In the genomic region with DNA sequence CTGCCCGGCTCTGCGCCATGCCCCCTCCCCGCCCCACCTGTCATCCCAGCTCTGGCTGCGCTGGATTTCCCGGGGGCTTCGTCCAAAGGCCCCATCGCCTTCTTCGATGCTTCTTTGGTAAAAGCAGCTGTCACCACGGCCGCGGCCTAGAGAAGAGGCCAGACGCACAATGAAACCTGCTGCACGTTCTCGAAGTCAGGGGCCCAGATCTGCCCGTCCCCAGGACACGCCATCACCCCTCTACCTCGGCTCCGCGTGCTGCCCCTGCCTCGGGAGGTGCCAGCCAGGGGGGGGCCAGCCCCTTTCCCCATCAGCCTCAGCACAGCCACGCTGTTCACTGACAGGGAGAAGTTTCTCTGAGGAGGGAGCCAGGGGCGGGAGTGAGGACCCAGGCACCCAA, we compare ENCODE assay signal across 12 cellular contexts. TPM values are rescaled to one million over a fixed set of nuclear protein-coding genes. Genes with fewer than 3 reads are reported as not detected.
A peak's percentile ranks its signal among the peaks of the same experiment; 100 is the strongest.
DNase-seq lines count a peak whose midpoint lies in the region; ATAC-seq, FAIRE-seq and TF ChIP-seq lines count a peak whose summit lies in the region.
"Had no signal": no experiment of that assay in that cellular context is flagged by ENCODE, and none has a peak within 500 bp of the region (broad histone marks: within the 10 kb centered on the region; RNA-seq: fewer than 3 reads in every experiment).

No MANE protein-coding gene starts in this region.

- H3K14ac ChIP-seq in H1 (ENCODE audit: insufficient read length): no peak overlapping the region

- TF ChIP-seq POLR2A in H1 (IDR thresholded peaks at IDR 0.05; ENCODE audit: control extremely low read depth in 1 of 2, low read depth in 2 of 2, low read length in 2 of 2): no peak

- POLR2A ChIA-PET in H1 (lab: Charles Lee; ENCODE audit: partially characterized antibody): interaction anchor here (0.6 to 14.3 kb wide), 5 partner anchors 8 to 90 kb away, joined by 3 to 257 read pairs (median 4); a partner anchor contains a TSS

- peak; percentile 23 for DNase-seq in left ventricle myocardium superior
- no peak for DNase-seq in Right ventricle myocardium inferior (ENCODE audit: missing footprints)
- DNase-seq in H1 (ENCODE audit: low read depth in 1 of 2, low spot score in 2 of 2): no peak
- no peak for DNase-seq in foreskin melanocyte
- DNase-seq: 8988T; CD4-positive, CD25-positive, alpha-beta regulatory T cell; DMS 273 treated with DMSO at 0.1 percent for 48 hours; H9 had no signal

- H4K20me1 ChIP-seq in H1 (replicated peaks in 1 of 2; ENCODE audit: control insufficient read depth in 1 of 2, insufficient read depth in 2 of 2, low read length in 2 of 2): peaks cover 30 to 54% of the 10 kb centered on the region in 2 experiments

- ATAC-seq in left ventricle myocardium superior (no peak), Right ventricle myocardium inferior (no peak), HG02763 (IDR thresholded peaks at IDR 0.05; ENCODE audit: unreplicated experiment) (no peak)

- no peak overlapping the region for H3K23ac ChIP-seq in H1 (ENCODE audit: insufficient read length)

- no peak for TF ChIP-seq EP300 in H1 (IDR thresholded peaks at IDR 0.05; ENCODE audit: borderline replicate concordance in 1 of 2, low read depth in 2 of 2, low read length in 2 of 2)

- no peak overlapping the region for H3K56ac ChIP-seq in H1 (replicated peaks; ENCODE audit: insufficient read length, low read depth, low read length)

- peaks cover 36 to 72% (median 60%) of the 10 kb centered on the region in 4 experiments for H3K36me3 ChIP-seq in H1 (ENCODE audit: control insufficient read depth in 2 of 4, insufficient read depth in 4 of 4, low read length in 3 of 4)

- 90% methylated on average over 19 of the region's 22 CpGs; no CpG with 5 or more reads in 1 of the 2 experiments for WGBS in H1 (ENCODE audit: extremely low coverage in 1 of 2, insufficient coverage in 1 of 2, insufficient read length in 1 of 2, insufficient replicate concordance in 2 of 2, low coverage in 1 of 2, low lambda C conversion rate in 2 of 2, missing lambda C conversion rate in 1 of 2), 2 experiments

- peaks cover 5% of the 10 kb centered on the region for H3K23me2 ChIP-seq in H1 (ENCODE audit: low read depth, low read length)

- TF ChIP-seq CTCF in H1 (IDR thresholded peaks at IDR 0.05; ENCODE audit: control extremely low read depth in 1 of 3, insufficient read depth in 1 of 3, low read depth in 1 of 3, low read length in 3 of 3): no peak

- intact Hi-C loops in left ventricle myocardium superior (cut with micrococcal nuclease): no loop called here
- intact Hi-C loops in Right ventricle myocardium inferior (cut with DNase I): no loop called here

- H3K79me2 ChIP-seq in H1 (ENCODE audit: control insufficient read depth in 1 of 2, insufficient read depth in 2 of 2, low read length in 2 of 2): peaks cover 11 to 50% of the 10 kb centered on the region in 2 experiments

- H3K18ac ChIP-seq in H1 (ENCODE audit: extremely low read depth, low read length): no peak overlapping the region

- no peak overlapping the region for H3K9ac ChIP-seq in H1 (replicated peaks in 1 of 4; ENCODE audit: extremely low read depth in 1 of 4, low read depth in 3 of 4, low read length in 3 of 4)

- no peak overlapping the region for H2AK5ac ChIP-seq in H1 (ENCODE audit: low read depth, low read length)

- no peak overlapping the region for H2BK12ac ChIP-seq in H1 (ENCODE audit: low read depth, low read length)

- peaks cover 13% of the 10 kb centered on the region for H3K79me1 ChIP-seq in H1 (ENCODE audit: low read depth, low read length)

- no peaks in the 10 kb centered on the region for H3K27me3 ChIP-seq in H1 (replicated peaks in 1 of 4; ENCODE audit: control insufficient read depth in 3 of 4, extremely low read depth in 1 of 4, insufficient read depth in 3 of 4, low read length in 3 of 4)
- H3K27me3 ChIP-seq: BLaER1 treated with 17β-estradiol and CSF1 and Interleukin-3, amounts not matched to agents 10 nM and 100 nM had no signal

- H4K91ac ChIP-seq in H1 (replicated peaks; ENCODE audit: insufficient read length, low read length): no peak overlapping the region

- peak overlapping the region; percentile 36; the same call in 1 of the 2 replicates for H4K8ac ChIP-seq in H1 (ENCODE audit: extremely low read depth, insufficient read depth, low read length)

- H2AFZ ChIP-seq in H1 (ENCODE audit: low read length): no peak overlapping the region

- peaks cover 0 to 11% (median 8%) of the 10 kb centered on the region in 4 experiments; a peak in 6 of 7 replicates for H3K4me1 ChIP-seq in H1 (replicated peaks in 1 of 4; ENCODE audit: control insufficient read depth in 3 of 4, insufficient read depth in 4 of 4, low read length in 3 of 4)

- no peak overlapping the region for H2BK20ac ChIP-seq in H1 (ENCODE audit: low read length)

- TF ChIP-seq RAD21 in H1 (IDR thresholded peaks at IDR 0.05 in 1 of 2, conservative IDR thresholded peaks at IDR 0.05 in 1 of 2; ENCODE audit: low read depth in 2 of 2, low read length in 2 of 2): no peak

- no peak overlapping the region for H2BK15ac ChIP-seq in H1 (ENCODE audit: low read length)

- H3K4me3 ChIP-seq in H1 (ENCODE audit: extremely low read depth in 1 of 4, insufficient read depth in 2 of 4, low read depth in 3 of 4, low read length in 4 of 4): no peak overlapping the region
- H3K4me3 ChIP-seq: BLaER1 treated with 17β-estradiol and CSF1 and Interleukin-3, amounts not matched to agents 10 nM and 100 nM had no signal

- CTCF ChIA-PET in H1 (lab: Charles Lee; ENCODE audit: partially characterized antibody): interaction anchor here (0.6 to 20.7 kb wide), 3 partner anchors 10 to 89 kb away, joined by 3 to 254 read pairs (median 7); a partner anchor contains a TSS

- H3K4ac ChIP-seq in H1 (replicated peaks; ENCODE audit: insufficient read length, low read depth, low read length): no peak overlapping the region

- H4K5ac ChIP-seq in H1 (ENCODE audit: insufficient read length, low read depth, low read length): no peak overlapping the region

- no peak for FAIRE-seq in H1 (lab: Jason Lieb, UNC)

- H3K27ac ChIP-seq in H1 (ENCODE audit: low read depth, low read length): no peak overlapping the region

- H3K9me3 ChIP-seq in H1 (ENCODE audit: insufficient read depth in 2 of 2, low read depth in 1 of 2, low read length in 1 of 2): no peaks in the 10 kb centered on the region
- H3K9me3 ChIP-seq: BLaER1 treated with 17β-estradiol and CSF1 and Interleukin-3, amounts not matched to agents 10 nM and 100 nM had no signal

- no peak overlapping the region for H2BK5ac ChIP-seq in H1 (ENCODE audit: low read depth, low read length)

- H3K4me2 ChIP-seq in H1 (ENCODE audit: insufficient read depth in 1 of 2, low read depth in 2 of 2, low read length in 2 of 2): no peak overlapping the region

- H2BK120ac ChIP-seq in H1 (replicated peaks; ENCODE audit: low read depth, low read length): no peak overlapping the region

RNA-seq across cellular contexts. Expression of a gene that starts 6.8 kb away (rescaled TPM):
- 29.4 TPM for total RNA-seq in left ventricle myocardium superior
- 25.4 TPM for total RNA-seq in Right ventricle myocardium inferior
- total RNA-seq in H1 (2021; fragmentation: NEBNext Ultra II Directional; extraction: Animal tissue kit (Norgen Biotek cat#: 25700)): 95.0 and 99.3 TPM in 2 replicates
- 24.1 and 44.8 TPM in 2 replicates for polyA plus RNA-seq in H1 (2011; rRNA removed)
- polyA plus RNA-seq in H1 (2011; cell fraction: cytosol; rRNA removed): 33.2 TPM
- 252 TPM for polyA plus RNA-seq in H1 (2011; cell fraction: nucleus; rRNA removed)
- polyA plus RNA-seq in H1 (2012, experiment 1 of 2): 48.2 to 80.3 TPM (median 68.8 TPM) in 4 replicates
- polyA plus RNA-seq in H1 (2012, experiment 2 of 2): 52.0 TPM
- polyA plus RNA-seq in H1 (2013, experiment 1 of 2): 47.1 TPM
- polyA plus RNA-seq in H1 (2013, experiment 2 of 2): 42.6 TPM
- polyA minus RNA-seq in H1 (2011; rRNA and poly(A)+ RNA removed): 12.4 and 17.1 TPM in 2 replicates
- 34.8 TPM for polyA minus RNA-seq in H1 (2011; cell fraction: cytosol; rRNA and poly(A)+ RNA removed)
- 88.2 TPM for polyA minus RNA-seq in H1 (2011; cell fraction: nucleus; rRNA and poly(A)+ RNA removed)

RNA-seq across cellular contexts. Expression of a gene that starts 13.7 kb away (rescaled TPM):
- 112 TPM for total RNA-seq in left ventricle myocardium superior
- 120 TPM for total RNA-seq in Right ventricle myocardium inferior
- total RNA-seq in H1 (2021; fragmentation: NEBNext Ultra II Directional; extraction: Animal tissue kit (Norgen Biotek cat#: 25700)): 157 and 160 TPM in 2 replicates
- polyA plus RNA-seq in H1 (2011; rRNA removed): 260 and 351 TPM in 2 replicates
- polyA plus RNA-seq in H1 (2011; cell fraction: cytosol; rRNA removed): 192 TPM
- 230 TPM for polyA plus RNA-seq in H1 (2011; cell fraction: nucleus; rRNA removed)
- polyA plus RNA-seq in H1 (2012, experiment 1 of 2): 133 to 215 TPM (median 185 TPM) in 4 replicates
- polyA plus RNA-seq in H1 (2012, experiment 2 of 2): 219 TPM
- 68.1 TPM for polyA plus RNA-seq in H1 (2013, experiment 1 of 2)
- 69.3 TPM for polyA plus RNA-seq in H1 (2013, experiment 2 of 2)
- 87.9 and 102 TPM in 2 replicates for polyA minus RNA-seq in H1 (2011; rRNA and poly(A)+ RNA removed)
- polyA minus RNA-seq in H1 (2011; cell fraction: cytosol; rRNA and poly(A)+ RNA removed): 71.6 TPM
- polyA minus RNA-seq in H1 (2011; cell fraction: nucleus; rRNA and poly(A)+ RNA removed): 51.5 TPM

RNA-seq across cellular contexts. Expression of a gene that starts 18.7 kb away (rescaled TPM):
- 30.0 TPM for total RNA-seq in left ventricle myocardium superior
- total RNA-seq in Right ventricle myocardium inferior: 29.2 TPM
- 92.5 and 96.7 TPM in 2 replicates for total RNA-seq in H1 (2021; fragmentation: NEBNext Ultra II Directional; extraction: Animal tissue kit (Norgen Biotek cat#: 25700))
- polyA plus RNA-seq in H1 (2011; rRNA removed): 135 and 205 TPM in 2 replicates
- 130 TPM for polyA plus RNA-seq in H1 (2011; cell fraction: cytosol; rRNA removed)
- polyA plus RNA-seq in H1 (2011; cell fraction: nucleus; rRNA removed): 92.8 TPM
- polyA plus RNA-seq in H1 (2012, experiment 1 of 2): 80.0 to 112 TPM (median 103 TPM) in 4 replicates
- polyA plus RNA-seq in H1 (2012, experiment 2 of 2): 129 TPM
- polyA plus RNA-seq in H1 (2013, experiment 1 of 2): 94.1 TPM
- 93.8 TPM for polyA plus RNA-seq in H1 (2013, experiment 2 of 2)
- 21.6 and 21.8 TPM in 2 replicates for polyA minus RNA-seq in H1 (2011; rRNA and poly(A)+ RNA removed)
- 35.0 TPM for polyA minus RNA-seq in H1 (2011; cell fraction: cytosol; rRNA and poly(A)+ RNA removed)
- 34.4 TPM for polyA minus RNA-seq in H1 (2011; cell fraction: nucleus; rRNA and poly(A)+ RNA removed)

RNA-seq across cellular contexts. Expression of a gene that starts 31.0 kb away (rescaled TPM):
- total RNA-seq in left ventricle myocardium superior (not detected), Right ventricle myocardium inferior (not detected)
- 1.7 and 2.1 TPM in 2 replicates for total RNA-seq in H1 (2021; fragmentation: NEBNext Ultra II Directional; extraction: Animal tissue kit (Norgen Biotek cat#: 25700))
- polyA plus RNA-seq in H1 (2011; rRNA removed): 4.5 and 4.6 TPM in 2 replicates
- polyA plus RNA-seq in H1 (2011; cell fraction: cytosol; rRNA removed): 2.7 TPM
- 3.4 TPM for polyA plus RNA-seq in H1 (2011; cell fraction: nucleus; rRNA removed)
- polyA plus RNA-seq in H1 (2012, experiment 1 of 2): 1.6 to 4.0 TPM (median 3.0 TPM) in 4 replicates
- 2.3 TPM for polyA plus RNA-seq in H1 (2012, experiment 2 of 2)
- 1.1 TPM for polyA plus RNA-seq in H1 (2013, experiment 1 of 2)
- polyA plus RNA-seq in H1 (2013, experiment 2 of 2): 1.0 TPM
- polyA minus RNA-seq in H1 (2011; rRNA and poly(A)+ RNA removed): 0.51 and 0.60 TPM in 2 replicates
- polyA minus RNA-seq in H1 (2011; cell fraction: cytosol; rRNA and poly(A)+ RNA removed): 2.4 TPM
- 0.70 TPM for polyA minus RNA-seq in H1 (2011; cell fraction: nucleus; rRNA and poly(A)+ RNA removed)
- total RNA-seq: CD4-positive, CD25-positive, alpha-beta regulatory T cell; Daoy; HT1080 had no signal
- polyA plus RNA-seq: CD4-positive, CD25-positive, alpha-beta regulatory T cell had no signal

RNA-seq across cellular contexts. Expression of a gene that starts 33.0 kb away (rescaled TPM):
- total RNA-seq in left ventricle myocardium superior (not detected), Right ventricle myocardium inferior (not detected)
- 0.48 and 0.95 TPM in 2 replicates for total RNA-seq in H1 (2021; fragmentation: NEBNext Ultra II Directional; extraction: Animal tissue kit (Norgen Biotek cat#: 25700))
- polyA plus RNA-seq in H1 (2011; rRNA removed): 0.42 and 0.67 TPM in 2 replicates
- 0.52 TPM for polyA plus RNA-seq in H1 (2011; cell fraction: cytosol; rRNA removed)
- polyA plus RNA-seq in H1 (2011; cell fraction: nucleus; rRNA removed): 0.67 TPM
- 0.52 to 0.85 TPM (median 0.65 TPM) in 4 replicates for polyA plus RNA-seq in H1 (2012, experiment 1 of 2)
- polyA plus RNA-seq in H1 (2012, experiment 2 of 2): 0.62 TPM
- polyA plus RNA-seq in H1 (2013, experiment 1 of 2): 0.69 TPM
- polyA plus RNA-seq in H1 (2013, experiment 2 of 2): 0.83 TPM
- 0.41 TPM in 1 of 2 replicates, not detected in the other for polyA minus RNA-seq in H1 (2011; rRNA and poly(A)+ RNA removed)
- not detected for polyA minus RNA-seq in H1 (2011; cell fraction: cytosol; rRNA and poly(A)+ RNA removed)
- not detected for polyA minus RNA-seq in H1 (2011; cell fraction: nucleus; rRNA and poly(A)+ RNA removed)
- total RNA-seq: CD4-positive, CD25-positive, alpha-beta regulatory T cell; Daoy; HT1080 had no signal
